In the genomic region with DNA sequence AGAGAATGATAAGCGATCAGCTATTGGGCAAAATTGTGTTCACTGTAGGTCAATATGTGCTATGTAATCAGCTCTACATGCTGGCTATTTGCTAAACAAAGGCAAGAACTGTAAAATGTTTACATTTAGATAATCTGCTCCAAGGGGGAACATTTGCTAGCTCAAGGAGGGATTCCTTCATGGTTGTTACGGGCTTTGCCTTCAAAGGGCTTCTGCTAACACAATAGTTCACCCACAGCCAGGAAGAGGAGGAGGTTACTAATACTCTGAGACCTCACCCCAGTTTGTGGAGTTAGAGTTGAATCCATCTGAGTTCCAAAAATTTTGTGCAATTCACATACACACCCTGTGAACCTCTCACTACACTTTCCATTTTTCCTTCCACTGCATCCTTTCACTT, we compare ENCODE assay signal across 16 cellular contexts.
DNase-seq lines count a peak whose midpoint lies in the region; ATAC-seq and TF ChIP-seq lines count a peak whose summit lies in the region.
"Had no signal": no experiment of that assay in that cellular context is flagged by ENCODE, and none has a peak within 500 bp of the region (broad histone marks: within the 10 kb centered on the region; RNA-seq: fewer than 3 reads in every experiment).

No MANE protein-coding gene starts in this region.

- H3K36me3 ChIP-seq in neural progenitor cell: no peaks in the 10 kb centered on the region
- H3K36me3 ChIP-seq: HAP-1 had no signal

- no peaks in the 10 kb centered on the region for H3F3A ChIP-seq in neural progenitor cell (ENCODE audit: low read depth)

- no peak overlapping the region for H3K9ac ChIP-seq in neural progenitor cell

- DNase-seq in NCI-H146 (lab: John Stamatoyannopoulos, UW) (peak; percentile 30), NCI-H69 (lab: John Stamatoyannopoulos, UW) (peak; percentile 57), WTC11 (ENCODE audit: low spot score) (no peak), neural progenitor cell (ENCODE audit: low spot score) (peak; percentile 2), GM10266 (ENCODE audit: extremely low spot score) (no peak), GM19238 (ENCODE audit: insufficient read length, low spot score) (no peak), HPDE6-E6E7 (ENCODE audit: extremely low spot score) (no peak)
- DNase-seq: C1 segment of cervical spinal cord; Calu3; CD4-positive, alpha-beta memory T cell; COR-L47; DMS79; EL; GDM1; GOT3 had no signal

- H3K27me3 ChIP-seq in neural progenitor cell: no peaks in the 10 kb centered on the region

- H3K4me1 ChIP-seq in neural progenitor cell: no peaks in the 10 kb centered on the region
- H3K4me1 ChIP-seq: HAP-1 had no signal

- H3K4me3 Mint-ChIP-seq in WTC11 (no peak overlapping the region), neural progenitor cell (no peak overlapping the region)
- H3K4me3 Mint-ChIP-seq: CD4-positive, alpha-beta memory T cell had no signal

- POLR2A ChIA-PET in WTC11 (lab: Charles Lee): no interaction called here

- TF ChIP-seq CTCF in WTC11 (IDR thresholded peaks at IDR 0.05): no peak
- TF ChIP-seq CTCF in neural progenitor cell (IDR thresholded peaks at IDR 0.05): no peak
- no peak for TF ChIP-seq CTCF in GM10266 (IDR thresholded peaks at IDR 0.05; ENCODE audit: control insufficient read depth, insufficient read depth, low read depth, missing control alignments)

- H3K79me2 ChIP-seq in neural progenitor cell (ENCODE audit: low read depth): no peaks in the 10 kb centered on the region

- H3K9me3 Mint-ChIP-seq in WTC11 (no peaks in the 10 kb centered on the region), neural progenitor cell (no peaks in the 10 kb centered on the region)
- H3K9me3 Mint-ChIP-seq: CD4-positive, alpha-beta memory T cell had no signal

- peaks cover 8% of the 10 kb centered on the region; the same call in 1 of the 2 replicates for H3K27me3 Mint-ChIP-seq in WTC11 (ENCODE audit: low read depth)
- H3K27me3 Mint-ChIP-seq in neural progenitor cell (ENCODE audit: insufficient read depth, low read depth): no peaks in the 10 kb centered on the region
- H3K27me3 Mint-ChIP-seq: CD4-positive, alpha-beta memory T cell had no signal

- H4K20me1 ChIP-seq in neural progenitor cell (ENCODE audit: low read depth): no peaks in the 10 kb centered on the region

- no peak overlapping the region for H3K4me3 ChIP-seq in neural progenitor cell
- H3K4me3 ChIP-seq: HAP-1 had no signal

- H2AFZ ChIP-seq in neural progenitor cell (replicated peaks): no peak overlapping the region

- no peak overlapping the region for H3K4me2 ChIP-seq in neural progenitor cell

- CTCF ChIA-PET in WTC11 (lab: Charles Lee): interaction anchor here (0.6 kb wide), 1 partner anchor 68 kb away, joined by 3 read pairs; no protein-coding TSS in a partner anchor

- no peaks in the 10 kb centered on the region for H3K9me3 ChIP-seq in neural progenitor cell (ENCODE audit: low read depth)
- H3K9me3 ChIP-seq: HAP-1 had no signal

- H3K27ac Mint-ChIP-seq in WTC11 (no peak overlapping the region), neural progenitor cell (no peak overlapping the region)
- H3K27ac Mint-ChIP-seq: CD4-positive, alpha-beta memory T cell had no signal

- H3K36me3 Mint-ChIP-seq in WTC11: no peaks in the 10 kb centered on the region
- H3K36me3 Mint-ChIP-seq in neural progenitor cell: no peaks in the 10 kb centered on the region
- H3K36me3 Mint-ChIP-seq: CD4-positive, alpha-beta memory T cell had no signal

- H3K27ac ChIP-seq in neural progenitor cell: no peak overlapping the region

- ATAC-seq in WTC11: peak; percentile 52; the same call in 1 of the 2 replicates

- H3K4me1 Mint-ChIP-seq in WTC11 (no peaks in the 10 kb centered on the region), neural progenitor cell (peaks cover 3% of the 10 kb centered on the region)
- H3K4me1 Mint-ChIP-seq: CD4-positive, alpha-beta memory T cell had no signal

TF ChIP-seq in WTC11, 78 proteins besides CTCF, POLR2A, EP300 and RAD21:
- no peak for TF ChIP-seq ZNF281 (CRISPR knock-in tag; IDR thresholded peaks at IDR 0.05)
- no peak for TF ChIP-seq RELA (CRISPR knock-in tag; IDR thresholded peaks at IDR 0.05; ENCODE audit: borderline replicate concordance)
- TF ChIP-seq AR (CRISPR knock-in tag; IDR thresholded peaks at IDR 0.05): no peak
- TF ChIP-seq ELF4 (CRISPR knock-in tag; IDR thresholded peaks at IDR 0.05; ENCODE audit: low read depth): no peak
- TF ChIP-seq MYBL2 (CRISPR knock-in tag; IDR thresholded peaks at IDR 0.05): no peak
- no peak for TF ChIP-seq SP1 (CRISPR knock-in tag; conservative IDR thresholded peaks at IDR 0.05)
- no peak for TF ChIP-seq NR1H2 (CRISPR knock-in tag; IDR thresholded peaks at IDR 0.05)

Comparison
In these comparisons a context has a peak if more than half of its experiments do, and no peak if none do; other contexts are left out.
1. DNase-seq: peak in NCI-H146 (single experiment), NCI-H69 (single experiment) and neural progenitor cell (single experiment); none in WTC11 (single experiment), GM10266 (single experiment), GM19238 (single experiment) and HPDE6-E6E7 (single experiment).